ENCODE assay signal across 31 cellular contexts in the genomic region with DNA sequence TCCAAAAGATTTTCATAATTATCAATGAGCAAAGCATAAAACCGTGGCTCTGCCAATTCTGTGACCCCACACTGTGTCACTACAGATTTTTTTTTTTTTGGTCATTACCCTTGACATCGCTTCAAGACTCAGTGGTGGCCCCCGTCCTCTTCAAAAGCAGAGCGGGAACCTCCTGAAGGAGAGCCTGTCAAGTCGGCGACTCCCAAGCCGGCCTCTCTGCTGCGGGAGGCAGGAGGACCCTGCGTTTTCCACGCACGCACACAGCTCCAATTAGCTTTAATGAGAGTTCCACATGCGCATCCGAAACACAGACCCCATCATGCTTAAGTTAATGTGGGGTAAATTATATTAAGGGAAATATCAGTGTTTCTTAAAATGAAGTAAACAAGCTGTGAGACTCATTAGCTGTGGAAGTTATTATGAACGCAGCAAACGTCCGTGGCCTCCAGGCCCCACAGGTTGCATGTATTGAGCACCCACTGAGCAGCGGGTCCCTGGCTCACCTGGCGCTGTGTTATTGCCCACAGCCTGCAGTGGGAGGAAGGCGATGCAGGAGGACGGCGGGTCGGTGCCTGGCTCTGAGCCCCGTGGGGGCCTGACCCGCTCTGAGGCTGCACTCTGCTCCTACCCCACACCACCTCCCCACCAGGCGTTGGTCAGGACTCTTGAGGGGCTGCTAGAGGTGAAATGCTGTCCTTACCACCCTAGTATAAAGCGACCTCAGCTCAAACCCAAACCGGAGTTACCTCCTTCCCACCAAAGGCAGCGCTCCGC.
"Had no signal": no experiment of that assay in that cellular context is flagged by ENCODE, and none has a peak within 500 bp of the region (broad histone marks: within the 10 kb centered on the region; RNA-seq: fewer than 3 reads in every experiment).

No MANE protein-coding gene starts in this region.

- H3K36me3 ChIP-seq: esophagus muscularis mucosa, gastrocnemius medialis had no signal

- H3K4me1 Mint-ChIP-seq: activated CD4-positive, alpha-beta T cell treated with anti-CD3 and anti-CD28 coated beads for 36 hours; activated CD4-positive, alpha-beta T cell treated with anti-CD3 and anti-CD28 coated beads, Interleukin-2, amount 10 ng/mL, durations not matched to agents 24 days and 14 days; activated CD8-positive, alpha-beta memory T cell treated with anti-CD3 and anti-CD28 coated beads, Interleukin-2, amount 10 ng/mL, durations not matched to agents 7 days and 5 days had no signal

- DNase-seq: activated CD4-positive, alpha-beta memory T cell treated with anti-CD3 and anti-CD28 coated beads for 36 hours; activated CD4-positive, alpha-beta T cell treated with anti-CD3 and anti-CD28 coated beads for 36 hours; activated CD4-positive, alpha-beta T cell treated with anti-CD3 and anti-CD28 coated beads, Interleukin-2, amount 10 ng/mL, durations not matched to agents 24 days and 14 days; activated CD4-positive, CD25-positive, alpha-beta regulatory T cell; activated CD4-positive, CD25-positive, alpha-beta regulatory T cell treated with anti-CD3 and anti-CD28 coated beads, Interleukin-2, amount 50 U/mL, for 72 hours; activated CD8-positive, alpha-beta memory T cell treated with anti-CD3 and anti-CD28 coated beads, Interleukin-2, amount 10 ng/mL, durations not matched to agents 7 days and 5 days; activated CD8-positive, alpha-beta memory T cell treated with anti-CD3 and anti-CD28 coated beads, Interleukin-2, amount 50 U/mL, for 4 hours; activated CD8-positive, alpha-beta T cell treated with anti-CD3 and anti-CD28 coated beads, Interleukin-2, amount 10 ng/mL, durations not matched to agents 7 days and 5 days; activated gamma-delta T cell treated with Interleukin-2 at 50 U/mL for 16 hours; activated naive CD4-positive, alpha-beta T cell treated with anti-CD3 and anti-CD28 coated beads, Interleukin-2, amount 50 U/mL, for 16 hours; activated naive CD4-positive, alpha-beta T cell treated with Interleukin-2 at 50 U/mL for 16 hours; activated T-cell treated with anti-CD3 and anti-CD28 coated beads, Interleukin-2, amount 50 U/mL, for 1 hour; activated T-cell treated with anti-CD3 and anti-CD28 coated beads, Interleukin-2, amount 50 U/mL, for 48 hours; amniotic stem cell; anterior cingulate cortex; body of pancreas; central memory CD4-positive, alpha-beta T cell; cerebellar nuclear complex; cortex of kidney; dermis blood vessel endothelial cell; effector CD4-positive, alpha-beta T cell; effector memory CD8-positive, alpha-beta T cell; erythroblast; foreskin keratinocyte; gastrocnemius medialis; glutamatergic neuron; T-helper 2 cell had no signal

- H3K36me3 Mint-ChIP-seq: activated CD4-positive, alpha-beta memory T cell treated with anti-CD3 and anti-CD28 coated beads for 36 hours; activated CD8-positive, alpha-beta memory T cell treated with anti-CD3 and anti-CD28 coated beads, Interleukin-2, amount 10 ng/mL, durations not matched to agents 7 days and 5 days; activated naive CD8-positive, alpha-beta T cell had no signal

- ATAC-seq: activated CD4-positive, alpha-beta T cell treated with anti-CD3 and anti-CD28 coated beads for 36 hours; activated CD8-positive, alpha-beta memory T cell treated with anti-CD3 and anti-CD28 coated beads, Interleukin-2, amount 10 ng/mL, durations not matched to agents 7 days and 5 days; activated CD8-positive, alpha-beta T cell treated with anti-CD3 and anti-CD28 coated beads, Interleukin-2, amount 10 ng/mL, durations not matched to agents 7 days and 5 days; body of pancreas; effector memory CD8-positive, alpha-beta T cell; foreskin keratinocyte; gastrocnemius medialis had no signal

- H3K27me3 ChIP-seq: body of pancreas, foreskin keratinocyte, gastrocnemius medialis had no signal

- H3K9me3 ChIP-seq: body of pancreas, esophagus muscularis mucosa, gastrocnemius medialis had no signal

- H3K4me3 Mint-ChIP-seq: activated CD4-positive, alpha-beta memory T cell treated with anti-CD3 and anti-CD28 coated beads for 36 hours; activated CD4-positive, alpha-beta T cell treated with anti-CD3 and anti-CD28 coated beads for 36 hours; activated CD4-positive, alpha-beta T cell treated with anti-CD3 and anti-CD28 coated beads, Interleukin-2, amount 10 ng/mL, durations not matched to agents 24 days and 14 days; activated CD8-positive, alpha-beta memory T cell treated with anti-CD3 and anti-CD28 coated beads, Interleukin-2, amount 10 ng/mL, durations not matched to agents 7 days and 5 days; activated CD8-positive, alpha-beta T cell treated with anti-CD3 and anti-CD28 coated beads, Interleukin-2, amount 10 ng/mL, durations not matched to agents 7 days and 5 days; activated naive CD8-positive, alpha-beta T cell; activated T-helper 1 cell treated with anti-CD3 and anti-CD28 coated beads, Interleukin-12 subunit alpha, Interleukin-12 subunit beta, Interleukin-2, Interleukin-4 antibody, amounts not matched to agents 30 ng/mL and 10 ng/mL and 1 ng/mL, durations not matched to agents 14 hours and 24 hours and 36 hours; effector memory CD8-positive, alpha-beta T cell had no signal

- H3K4me3 ChIP-seq: body of pancreas, esophagus muscularis mucosa, gastrocnemius medialis had no signal

- H3K27ac ChIP-seq: body of pancreas, esophagus muscularis mucosa, foreskin keratinocyte, gastrocnemius medialis had no signal

- H3K27me3 Mint-ChIP-seq: activated CD4-positive, alpha-beta memory T cell treated with anti-CD3 and anti-CD28 coated beads for 36 hours; activated CD4-positive, alpha-beta T cell treated with anti-CD3 and anti-CD28 coated beads, Interleukin-2, amount 10 ng/mL, durations not matched to agents 24 days and 14 days; activated CD8-positive, alpha-beta memory T cell treated with anti-CD3 and anti-CD28 coated beads, Interleukin-2, amount 10 ng/mL, durations not matched to agents 7 days and 5 days had no signal

- H3K4me1 ChIP-seq: body of pancreas, esophagus muscularis mucosa, foreskin keratinocyte, gastrocnemius medialis had no signal

- H3K27ac Mint-ChIP-seq: activated CD4-positive, alpha-beta memory T cell treated with anti-CD3 and anti-CD28 coated beads for 36 hours; activated CD4-positive, alpha-beta T cell treated with anti-CD3 and anti-CD28 coated beads for 36 hours; activated CD4-positive, alpha-beta T cell treated with anti-CD3 and anti-CD28 coated beads, Interleukin-2, amount 10 ng/mL, durations not matched to agents 24 days and 14 days; activated CD8-positive, alpha-beta memory T cell treated with anti-CD3 and anti-CD28 coated beads, Interleukin-2, amount 10 ng/mL, durations not matched to agents 7 days and 5 days; activated CD8-positive, alpha-beta T cell treated with anti-CD3 and anti-CD28 coated beads, Interleukin-2, amount 10 ng/mL, durations not matched to agents 7 days and 5 days; activated naive CD8-positive, alpha-beta T cell; activated T-helper 1 cell treated with anti-CD3 and anti-CD28 coated beads, Interleukin-12 subunit alpha, Interleukin-12 subunit beta, Interleukin-2, Interleukin-4 antibody, amounts not matched to agents 30 ng/mL and 10 ng/mL and 1 ng/mL, durations not matched to agents 14 hours and 24 hours and 36 hours; activated T-helper 2 cell treated with anti-CD3 and anti-CD28 coated beads, Interferon-gamma antibody, Interleukin-2, Interleukin-4, amounts not matched to agents 10 μg/mL and 5 μg/mL and 100 μg/mL, durations not matched to agents 14 hours and 24 hours and 36 hours; effector memory CD8-positive, alpha-beta T cell had no signal

- H3K9me3 Mint-ChIP-seq: activated CD4-positive, alpha-beta memory T cell treated with anti-CD3 and anti-CD28 coated beads for 36 hours; activated CD4-positive, alpha-beta T cell treated with anti-CD3 and anti-CD28 coated beads, Interleukin-2, amount 10 ng/mL, durations not matched to agents 24 days and 14 days; activated T-helper 1 cell treated with anti-CD3 and anti-CD28 coated beads, Interleukin-12 subunit alpha, Interleukin-12 subunit beta, Interleukin-2, Interleukin-4 antibody, amounts not matched to agents 30 ng/mL and 10 ng/mL and 1 ng/mL, durations not matched to agents 14 hours and 24 hours and 36 hours; activated T-helper 2 cell treated with anti-CD3 and anti-CD28 coated beads, Interferon-gamma antibody, Interleukin-2, Interleukin-4, amounts not matched to agents 10 μg/mL and 5 μg/mL and 100 μg/mL, durations not matched to agents 14 hours and 24 hours and 36 hours had no signal
